ENCODE assay signal across 8 cellular contexts in genomic region chr5:77774981-77775772, GRCh38. TPM values are rescaled to one million over a fixed set of nuclear protein-coding genes. Genes with fewer than 3 reads are reported as not detected.
DNase-seq lines count a peak whose midpoint lies in the region; ATAC-seq, FAIRE-seq and TF ChIP-seq lines count a peak whose summit lies in the region.

No MANE protein-coding gene starts in this region.

- no peaks in the 10 kb centered on the region for H3K27me3 Mint-ChIP-seq in stimulated activated naive CD8-positive, alpha-beta T cell treated with anti-CD3 and anti-CD28 coated beads, Interleukin-15, Interleukin-2, amounts not matched to agents 100 ng/mL and 50 ng/mL, for 24 hours

- no peak for TF ChIP-seq POLR2A in A549 (IDR thresholded peaks at IDR 0.05; ENCODE audit: low read length)

- POLR2A ChIA-PET in A549 (lab: Yijun Ruan, JAX) = interaction anchor here (0.7 kb wide), 1 partner anchor 13 kb away, joined by 3 read pairs; no protein-coding TSS in a partner anchor

- peaks cover 37% of the 10 kb centered on the region for H3K4me1 ChIP-seq in A549

- peak overlapping the region; percentile 92 for H3K4me3 Mint-ChIP-seq in stimulated activated naive CD8-positive, alpha-beta T cell treated with anti-CD3 and anti-CD28 coated beads, Interleukin-15, Interleukin-2, amounts not matched to agents 100 ng/mL and 50 ng/mL, for 24 hours

- 8% methylated on average over 13 of the region's 13 CpGs for WGBS in A549 (ENCODE audit: missing lambda C conversion rate)

- H3K4me3 ChIP-seq in A549 = peak overlapping the region; percentile 84
- peak overlapping the region; percentile 95 for H3K4me3 ChIP-seq in iPS-18c (ENCODE audit: insufficient read depth, low read depth, low read length)

- no peak for TF ChIP-seq RAD21 in A549 (conservative IDR thresholded peaks at IDR 0.05 in 1 of 2, IDR thresholded peaks at IDR 0.05 in 1 of 2)

- no peak for FAIRE-seq in A549 (lab: Jason Lieb, UNC)

- ATAC-seq in A549 = peak; percentile 48 to 62
- ATAC-seq in GM18520 (IDR thresholded peaks at IDR 0.05; ENCODE audit: unreplicated experiment) = peak; percentile 2
- peak; percentile 19 for ATAC-seq in HG03571 (IDR thresholded peaks at IDR 0.05; ENCODE audit: unreplicated experiment)
- ATAC-seq in activated naive CD4-positive, alpha-beta T cell treated with anti-CD3 and anti-CD28 coated beads, Interleukin-2, amount 50 U/mL, for 72 hours = peak; percentile 13

- peak overlapping the region; percentile 95 to 97 for H3K27ac Mint-ChIP-seq in activated naive CD4-positive, alpha-beta T cell treated with anti-CD3 and anti-CD28 coated beads, Interleukin-2, amount 50 U/mL, for 72 hours
- peak overlapping the region; percentile 98 for H3K27ac Mint-ChIP-seq in stimulated activated naive CD8-positive, alpha-beta T cell treated with anti-CD3 and anti-CD28 coated beads, Interleukin-15, Interleukin-2, amounts not matched to agents 100 ng/mL and 50 ng/mL, for 24 hours

- peak overlapping the region; percentile 91 for H3K4me2 ChIP-seq in A549

- H3K9me3 Mint-ChIP-seq in activated naive CD4-positive, alpha-beta T cell treated with anti-CD3 and anti-CD28 coated beads, Interleukin-2, amount 50 U/mL, for 72 hours = no peaks in the 10 kb centered on the region
- no peaks in the 10 kb centered on the region for H3K9me3 Mint-ChIP-seq in stimulated activated naive CD8-positive, alpha-beta T cell treated with anti-CD3 and anti-CD28 coated beads, Interleukin-15, Interleukin-2, amounts not matched to agents 100 ng/mL and 50 ng/mL, for 24 hours

- TF ChIP-seq CTCF in A549 (IDR thresholded peaks at IDR 0.05) = no peak

- H3K27ac ChIP-seq in A549 = peak overlapping the region; percentile 92 to 95

- H3K36me3 Mint-ChIP-seq in activated naive CD4-positive, alpha-beta T cell treated with anti-CD3 and anti-CD28 coated beads, Interleukin-2, amount 50 U/mL, for 72 hours = peaks cover 25 to 34% of the 10 kb centered on the region in 2 donors
- H3K36me3 Mint-ChIP-seq in stimulated activated naive CD8-positive, alpha-beta T cell treated with anti-CD3 and anti-CD28 coated beads, Interleukin-15, Interleukin-2, amounts not matched to agents 100 ng/mL and 50 ng/mL, for 24 hours (ENCODE audit: low read depth) = peaks cover 41% of the 10 kb centered on the region

- TF ChIP-seq EP300 in A549 (IDR thresholded peaks at IDR 0.05) = no peak

- H3K4me1 Mint-ChIP-seq in stimulated activated naive CD8-positive, alpha-beta T cell treated with anti-CD3 and anti-CD28 coated beads, Interleukin-15, Interleukin-2, amounts not matched to agents 100 ng/mL and 50 ng/mL, for 24 hours (ENCODE audit: low read depth) = peaks cover 76% of the 10 kb centered on the region

- H3K9me3 ChIP-seq in A549 (no peaks in the 10 kb centered on the region), iPS-18c (ENCODE audit: control insufficient read depth, insufficient read depth, low read length) (peaks cover 3% of the 10 kb centered on the region)

- peak in 1 of 2 experiments; percentile 65 for DNase-seq in A549 (ENCODE audit: low read depth in 1 of 2, low spot score in 1 of 2)
- DNase-seq in activated naive CD4-positive, alpha-beta T cell treated with anti-CD3 and anti-CD28 coated beads, Interleukin-2, amount 50 U/mL, for 72 hours (ENCODE audit: low spot score in 2 of 2) = peak in 1 of 2 donors; percentile 51
- no peak for DNase-seq in kidney tubule cell (ENCODE audit: low spot score)
- no peak for DNase-seq in mesenteric fat pad (ENCODE audit: low spot score)

- CTCF ChIA-PET in A549 (lab: Yijun Ruan, JAX) = interaction anchor here (0.6 kb wide), 1 partner anchor 88 kb away, joined by 3 read pairs; no protein-coding TSS in a partner anchor

TF ChIP-seq in A549, 52 proteins besides CTCF, POLR2A, EP300 and RAD21:
- TF ChIP-seq BHLHE40 (IDR thresholded peaks at IDR 0.05; ENCODE audit: low read depth, low read length) = no peak
- 0 out of 2 replicates have a peak, but pooled peaks have one; percentile 49 for TF ChIP-seq HOXA7 (CRISPR knock-in tag; IDR thresholded peaks at IDR 0.05)
- TF ChIP-seq MYC (IDR thresholded peaks at IDR 0.05; ENCODE audit: borderline replicate concordance, low read length) = 0 out of 2 replicates have a peak, but pooled peaks have one; percentile 11
- no peak for TF ChIP-seq CHD4 (IDR thresholded peaks at IDR 0.05; ENCODE audit: borderline replicate concordance)
- TF ChIP-seq MAFK (IDR thresholded peaks at IDR 0.05; ENCODE audit: partially characterized antibody) = peak; percentile 95
- no peak for TF ChIP-seq USF2 (IDR thresholded peaks at IDR 0.05)
- no peak for TF ChIP-seq JUN (IDR thresholded peaks at IDR 0.05)
TF ChIP-seq in A549: peak in this region for 3.

RNA-seq across cellular contexts. Expression of gene TBCA, which starts 1.0 kb away (rescaled TPM):
- polyA plus RNA-seq in A549 (2011; rRNA removed) (175 and 373 TPM in 2 replicates), A549 (2017; fragmentation: RNase III; extraction: RNeasy Plus Mini Kit Qiagen cat#74134 plus additional on column Dnase treatment) (463 to 530 TPM (median 484 TPM) in 3 replicates)
- polyA plus RNA-seq in A549 (2012; cell fraction: cytosol; rRNA removed) = 96.9 and 183 TPM in 2 replicates
- polyA plus RNA-seq in A549 (2012; cell fraction: nucleus; rRNA removed) = 30.9 and 49.4 TPM in 2 replicates
- 11.0 and 11.6 TPM in 2 replicates for polyA minus RNA-seq in A549 (2011; rRNA and poly(A)+ RNA removed)
- 100 to 1,000 TPM; 141 to 174 TPM for total RNA-seq in activated naive CD4-positive, alpha-beta T cell treated with anti-CD3 and anti-CD28 coated beads, Interleukin-2, amount 50 U/mL, for 72 hours
- total RNA-seq in mesenteric fat pad = 137 TPM

Comparison
In these comparisons a context has a peak if more than half of its experiments do, and no peak if none do; other contexts are left out.
1. ATAC-seq: peak in every context shown above with its lines; median percentile 55 in A549; 19 in HG03571; 13 in activated naive CD4-positive, alpha-beta T cell treated with anti-CD3 and anti-CD28 coated beads, Interleukin-2, amount 50 U/mL, for 72 hours; 2 in GM18520.